ENCODE assay signal across 1 cellular context in genomic region chr11:121291896-121292502, GRCh38.
TF ChIP-seq lines count a peak whose summit lies in the region.

No MANE protein-coding gene starts in this region.

TF ChIP-seq in GM23338, 12 proteins besides CTCF, POLR2A, EP300 and RAD21 (continued from another document):
- TF ChIP-seq ZNF462 (CRISPR knock-in tag; IDR thresholded peaks at IDR 0.05) (no peak), ETS1 (IDR thresholded peaks at IDR 0.05) (no peak), NANOG (IDR thresholded peaks at IDR 0.05; ENCODE audit: borderline replicate concordance) (no peak), ZNF114 (CRISPR knock-in tag; IDR thresholded peaks at IDR 0.05) (no peak), REST (IDR thresholded peaks at IDR 0.05; ENCODE audit: unreplicated experiment) (no peak), STAT1 (IDR thresholded peaks at IDR 0.05; ENCODE audit: unreplicated experiment) (no peak), ZNF331 (CRISPR knock-in tag; IDR thresholded peaks at IDR 0.05; ENCODE audit: low read depth) (no peak), POLR2AphosphoS5 (IDR thresholded peaks at IDR 0.05; ENCODE audit: low read depth) (no peak), JUNB (IDR thresholded peaks at IDR 0.05; ENCODE audit: unreplicated experiment) (no peak), EZH2 (IDR thresholded peaks at IDR 0.05; ENCODE audit: low read depth, unreplicated experiment) (no peak), CREB1 (CRISPR knock-in tag; IDR thresholded peaks at IDR 0.05; ENCODE audit: low read depth) (no peak)
